ENCODE assay signal across 8 cellular contexts in genomic region chr17:82752371-82753200, GRCh38. TPM values are rescaled to one million over a fixed set of nuclear protein-coding genes. Genes with fewer than 3 reads are reported as not detected.
DNase-seq lines count a peak whose midpoint lies in the region; ATAC-seq and TF ChIP-seq lines count a peak whose summit lies in the region.

No MANE protein-coding gene starts in this region.

- H3K4me3 Mint-ChIP-seq in activated naive CD8-positive, alpha-beta T cell = peak overlapping the region; percentile 87

- H3K36me3 Mint-ChIP-seq in activated naive CD8-positive, alpha-beta T cell = peaks cover 7% of the 10 kb centered on the region

- H4K20me1 ChIP-seq in DOHH2 (ENCODE audit: control insufficient read depth, insufficient read depth, low read depth, low read length) = no peaks in the 10 kb centered on the region

- H3K79me2 ChIP-seq in DOHH2 (ENCODE audit: control insufficient read depth, low read length) = peaks cover 51% of the 10 kb centered on the region

- no peaks in the 10 kb centered on the region for H3K9me3 ChIP-seq in DOHH2 (ENCODE audit: control insufficient read depth, insufficient read depth, low read length)

- H3F3A ChIP-seq in DOHH2 (ENCODE audit: control insufficient read depth, insufficient read depth) = no peaks in the 10 kb centered on the region

- H3K4me3 ChIP-seq in DOHH2 (ENCODE audit: low read length) (peak overlapping the region; percentile 90), skeletal muscle cell (ENCODE audit: low read depth, low read length) (peak overlapping the region; percentile 88)

- H3K27me3 Mint-ChIP-seq in activated naive CD8-positive, alpha-beta T cell = no peaks in the 10 kb centered on the region

- peaks cover 13% of the 10 kb centered on the region for H3K36me3 ChIP-seq in DOHH2 (ENCODE audit: control insufficient read depth, low read length)

- H3K27ac Mint-ChIP-seq in activated naive CD8-positive, alpha-beta T cell = no peak overlapping the region

- H3K27ac ChIP-seq in DOHH2 (ENCODE audit: low read depth, low read length) = peak overlapping the region; percentile 68

- no peaks in the 10 kb centered on the region for H3K9me3 Mint-ChIP-seq in activated naive CD8-positive, alpha-beta T cell (ENCODE audit: low read depth)

- peak overlapping the region; percentile 91 for H3K4me2 ChIP-seq in DOHH2 (ENCODE audit: low read length)

- H3K4me1 ChIP-seq in DOHH2 (ENCODE audit: control insufficient read depth, low read length) = peaks cover 20% of the 10 kb centered on the region

- no peaks in the 10 kb centered on the region for H3K27me3 ChIP-seq in DOHH2 (ENCODE audit: control insufficient read depth, low read length)

- no peak for TF ChIP-seq CTCF in DOHH2 (IDR thresholded peaks at IDR 0.05; ENCODE audit: low read depth, low read length, poor library complexity, severe bottlenecking)

- no peaks in the 10 kb centered on the region for H3K9me2 ChIP-seq in DOHH2 (replicated peaks; ENCODE audit: control insufficient read depth, low read length)

- DNase-seq in HT-29 (ENCODE audit: low spot score) (peak; percentile 36), hepatic stellate cell (ENCODE audit: low spot score) (peak; percentile 63), skeletal muscle cell (ENCODE audit: low read depth) (no peak), globus pallidus (ENCODE audit: low spot score) (no peak), left lobe of liver (ENCODE audit: low spot score) (no peak)

- H3K4me1 Mint-ChIP-seq in activated naive CD8-positive, alpha-beta T cell (ENCODE audit: low read depth) = peaks cover 27% of the 10 kb centered on the region

- ATAC-seq in GM21367 (IDR thresholded peaks at IDR 0.05; ENCODE audit: unreplicated experiment) (peak; percentile 17), left lobe of liver (no peak)

RNA-seq across cellular contexts. Expression of gene TBCD, which starts 0.7 kb away (rescaled TPM):
- total RNA-seq in HT-29 (2014; rRNA removed; shearing (Covaris generic)) = 60.0 and 72.0 TPM in 2 replicates
- 46.2 TPM for total RNA-seq in left lobe of liver

RNA-seq across cellular contexts. Expression of gene FN3K, which starts 17.2 kb away (rescaled TPM):
- 0.97 and 1.6 TPM in 2 replicates for total RNA-seq in HT-29 (2014; rRNA removed; shearing (Covaris generic))
- total RNA-seq in left lobe of liver = 64.1 TPM

RNA-seq across cellular contexts. Expression of gene FN3KRP, which starts 36.1 kb away (rescaled TPM):
- 24.2 and 25.9 TPM in 2 replicates for total RNA-seq in HT-29 (2014; rRNA removed; shearing (Covaris generic))
- total RNA-seq in left lobe of liver = 14.0 TPM

RNA-seq across cellular contexts. Expression of gene RAB40B, which starts 54.1 kb away (rescaled TPM):
- 37.9 and 38.9 TPM in 2 replicates for total RNA-seq in HT-29 (2014; rRNA removed; shearing (Covaris generic))
- 12.9 TPM for total RNA-seq in left lobe of liver

Comparison
In these comparisons a context has a peak if more than half of its experiments do, and no peak if none do; other contexts are left out.
1. DNase-seq: peak in HT-29 (single experiment) and hepatic stellate cell (single experiment); none in skeletal muscle cell (single experiment), globus pallidus (single experiment) and left lobe of liver (single experiment).
2. RNA of gene FN3K, which starts 17.2 kb away (total RNA-seq): 64.1 TPM in left lobe of liver (single experiment); 0.97 to 1.6 TPM in HT-29; every median in the first group is over 10 times any median in the second.